In the genomic region with DNA sequence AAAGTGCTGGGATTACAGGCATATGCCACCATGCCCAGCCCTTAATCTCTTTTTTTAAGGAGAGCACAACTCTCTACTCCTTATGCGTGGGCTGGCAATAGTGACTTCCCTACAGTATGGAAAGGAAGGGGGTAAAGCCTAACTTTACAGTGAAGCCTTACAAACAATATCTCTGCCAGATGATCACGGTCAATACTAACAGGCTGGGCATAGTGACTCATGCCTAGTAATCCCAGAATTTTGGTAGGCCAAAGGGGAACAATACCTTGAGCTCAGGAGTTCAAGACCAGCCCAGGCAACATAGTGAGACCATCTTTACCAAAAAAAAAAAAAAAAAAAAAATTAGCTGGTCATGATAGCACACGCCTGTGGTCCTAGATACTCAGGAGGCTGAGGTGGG, we compare ENCODE assay signal across 28 cellular contexts.
DNase-seq lines count a peak whose midpoint lies in the region; ATAC-seq lines count a peak whose summit lies in the region.
"Had no signal": no experiment of that assay in that cellular context is flagged by ENCODE, and none has a peak within 500 bp of the region (broad histone marks: within the 10 kb centered on the region; RNA-seq: fewer than 3 reads in every experiment).

No MANE protein-coding gene starts in this region.

- peak overlapping the region; percentile 19 to 67 for H3K27ac Mint-ChIP-seq in effector memory CD8-positive, alpha-beta T cell
- H3K27ac Mint-ChIP-seq: activated CD8-positive, alpha-beta T cell treated with anti-CD3 and anti-CD28 coated beads for 36 hours; activated naive CD8-positive, alpha-beta T cell; natural killer cell treated with Interleukin-12 subunit alpha and Interleukin-12 subunit beta and Interleukin-15 and Interleukin-18, amount 100 ng/mL, for 72 hours had no signal

- no peaks in the 10 kb centered on the region for H3K27me3 ChIP-seq in ACC112 (ENCODE audit: insufficient read depth, low read length)
- H3K27me3 ChIP-seq: BLaER1, cardiac muscle cell, tibial nerve had no signal

- H3K4me1 ChIP-seq in ACC112 (ENCODE audit: control insufficient read depth, insufficient read depth, low read length, unreplicated experiment) = peaks cover 31% of the 10 kb centered on the region

- H3K4me3 Mint-ChIP-seq in effector memory CD8-positive, alpha-beta T cell = no peak overlapping the region
- H3K4me3 Mint-ChIP-seq: activated CD8-positive, alpha-beta T cell treated with anti-CD3 and anti-CD28 coated beads for 36 hours; natural killer cell treated with Interleukin-12 subunit alpha and Interleukin-12 subunit beta and Interleukin-15 and Interleukin-18, amount 100 ng/mL, for 72 hours had no signal

- DNase-seq in ELR (ENCODE audit: low read depth) = peak; percentile 16
- DNase-seq in RKO (ENCODE audit: low spot score) = peak; percentile 35
- no peak for DNase-seq in effector memory CD8-positive, alpha-beta T cell
- no peak for DNase-seq in Kasumi-1 (lab: John Stamatoyannopoulos, UW)
- DNase-seq in SW 1271 (lab: John Stamatoyannopoulos, UW) = no peak
- no peak for DNase-seq in COLO668 (lab: John Stamatoyannopoulos, UW; ENCODE audit: unreplicated experiment)
- DNase-seq: activated CD8-positive, alpha-beta memory T cell treated with anti-CD3 and anti-CD28 coated beads, Interleukin-2, amount 50 U/mL, for 48 hours; activated CD8-positive, alpha-beta T cell treated with anti-CD3 and anti-CD28 coated beads for 36 hours; anterior cingulate cortex; COR-L47; DMS53; effector memory CD4-positive, alpha-beta T cell; GDM1; left colon; mucosa of descending colon; NCI-H146; NCI-H2107; NCI-H774; SIG-M5; stimulated activated CD4-positive, alpha-beta T cell treated with anti-CD3 and anti-CD28 coated beads, Interleukin-4, amount 100 ng/mL, for 1 hour had no signal

- no peak overlapping the region for H3K4me3 ChIP-seq in ACC112 (ENCODE audit: low read depth, low read length)
- H3K4me3 ChIP-seq: BLaER1, cardiac muscle cell, coronary artery, mucosa of descending colon, tibial nerve had no signal

- H3K4me1 Mint-ChIP-seq in effector memory CD8-positive, alpha-beta T cell (ENCODE audit: low read depth in 2 of 2) = peaks cover 22 to 44% of the 10 kb centered on the region in 2 donors

- H3K79me2 ChIP-seq in ACC112 (ENCODE audit: control insufficient read depth, insufficient read depth, low read length, unreplicated experiment) = peaks cover 71% of the 10 kb centered on the region

- peaks cover 44% of the 10 kb centered on the region for H3K36me3 Mint-ChIP-seq in effector memory CD8-positive, alpha-beta T cell (ENCODE audit: insufficient read depth)

- ATAC-seq in effector memory CD8-positive, alpha-beta T cell (replicated peaks) = no peak
- ATAC-seq in HG03159 (IDR thresholded peaks at IDR 0.05; ENCODE audit: unreplicated experiment) = no peak
- ATAC-seq: activated CD8-positive, alpha-beta T cell treated with anti-CD3 and anti-CD28 coated beads for 36 hours; left colon; mucosa of descending colon; natural killer cell treated with Interleukin-12 subunit alpha and Interleukin-12 subunit beta and Interleukin-15 and Interleukin-18, amount 100 ng/mL, for 72 hours had no signal

- no peaks in the 10 kb centered on the region for H3K27me3 Mint-ChIP-seq in effector memory CD8-positive, alpha-beta T cell
- H3K27me3 Mint-ChIP-seq: activated CD8-positive, alpha-beta T cell treated with anti-CD3 and anti-CD28 coated beads for 36 hours; activated naive CD8-positive, alpha-beta T cell; natural killer cell treated with Interleukin-12 subunit alpha and Interleukin-12 subunit beta and Interleukin-15 and Interleukin-18, amount 100 ng/mL, for 72 hours had no signal

- no peak overlapping the region for H2AFZ ChIP-seq in ACC112 (ENCODE audit: low read length, unreplicated experiment)

- no peaks in the 10 kb centered on the region for H3K9me3 Mint-ChIP-seq in effector memory CD8-positive, alpha-beta T cell
- H3K9me3 Mint-ChIP-seq: activated CD8-positive, alpha-beta T cell treated with anti-CD3 and anti-CD28 coated beads for 36 hours; natural killer cell treated with Interleukin-12 subunit alpha and Interleukin-12 subunit beta and Interleukin-15 and Interleukin-18, amount 100 ng/mL, for 72 hours had no signal

- 0 out of 2 replicates have a peak, but pooled peaks cover 3% of the 10 kb centered on the region for H3K36me3 ChIP-seq in ACC112 (ENCODE audit: insufficient read depth, low read length)

- H3K27ac ChIP-seq in ACC112 (ENCODE audit: low read depth, low read length) = peak overlapping the region; percentile 19; the same call in 1 of the 2 replicates
- H3K27ac ChIP-seq: BLaER1, cardiac muscle cell, tibial nerve had no signal

Comparison
In these comparisons a context has a peak if more than half of its experiments do, and no peak if none do; other contexts are left out.
1. DNase-seq: peak in ELR (single experiment) and RKO (single experiment); none in effector memory CD8-positive, alpha-beta T cell (0 of 3), Kasumi-1 (0 of 2), SW 1271 (0 of 2) and COLO668 (single experiment).